9 cellular contexts compared by ENCODE assay signal in the genomic region with DNA sequence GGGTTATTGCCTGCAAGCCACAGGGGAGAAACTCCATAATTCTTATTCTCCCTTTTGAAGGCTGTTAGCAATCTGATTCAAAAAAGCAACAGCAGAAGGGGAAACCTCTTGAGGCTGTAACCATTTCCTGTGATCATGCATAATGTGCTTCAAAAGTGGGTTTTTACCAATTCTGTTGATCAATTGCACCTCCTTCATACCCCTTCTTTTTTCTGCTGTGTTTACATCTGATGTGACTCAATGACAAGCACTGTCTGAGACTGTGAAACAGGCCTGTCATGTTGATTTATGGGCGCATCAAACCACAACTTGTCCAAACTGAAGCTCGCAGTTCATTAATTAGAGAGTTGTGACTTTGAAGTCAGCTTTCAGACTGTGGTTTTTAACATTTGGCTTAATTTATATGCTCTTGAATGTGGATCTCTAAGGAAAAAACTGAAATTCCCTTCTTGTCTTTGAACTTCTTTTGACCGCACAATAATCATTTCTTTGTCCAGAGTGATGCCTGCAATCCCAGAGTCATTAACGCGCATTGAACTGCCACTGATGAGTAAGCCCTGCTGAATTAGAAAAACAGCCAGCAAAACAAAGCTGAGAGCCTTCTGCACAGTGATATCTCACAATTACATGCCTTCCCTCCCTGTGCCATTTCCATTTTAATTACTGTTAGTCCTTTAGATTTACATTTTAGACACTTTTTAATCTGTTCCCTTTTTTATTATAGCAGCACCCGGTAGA.
DNase-seq lines count a peak whose midpoint lies in the region; ATAC-seq and TF ChIP-seq lines count a peak whose summit lies in the region.
"Had no signal": no experiment of that assay in that cellular context is flagged by ENCODE, and none has a peak within 500 bp of the region (broad histone marks: within the 10 kb centered on the region; RNA-seq: fewer than 3 reads in every experiment).

No MANE protein-coding gene starts in this region.

- H3K4me3 ChIP-seq in ectodermal cell (ENCODE audit: insufficient read depth, low read depth, low read length): no peak overlapping the region
- H3K4me3 ChIP-seq in neural progenitor cell: no peak overlapping the region
- H3K4me3 ChIP-seq in thyroid gland (replicated peaks in 1 of 3): no peak overlapping the region

- peak overlapping the region; percentile 91 for H3K27ac Mint-ChIP-seq in neural progenitor cell

- peak overlapping the region; percentile 60 for H3K4me3 Mint-ChIP-seq in neural progenitor cell

- peak overlapping the region; percentile 8 for H3K4me2 ChIP-seq in neural progenitor cell

- peaks cover 3% of the 10 kb centered on the region for H3K36me3 Mint-ChIP-seq in neural progenitor cell

- no peaks in the 10 kb centered on the region for H3K9me3 Mint-ChIP-seq in neural progenitor cell

- WGBS in ectodermal cell, 2 experiments: 49 to 55% methylated on average over 6 of the region's 6 CpGs
- WGBS in thyroid gland, 2 donors: 72 to 81% methylated on average over 6 of the region's 6 CpGs

- intact Hi-C loops in thyroid gland (cut with DNase I): no loop called here

- H3K4me1 ChIP-seq in ectodermal cell (ENCODE audit: control insufficient read depth, insufficient read depth, low read length): peaks cover 44% of the 10 kb centered on the region
- peaks cover 47% of the 10 kb centered on the region for H3K4me1 ChIP-seq in neural progenitor cell
- peaks cover 0 to 29% of the 10 kb centered on the region in 2 donors for H3K4me1 ChIP-seq in thyroid gland

- H3K9ac ChIP-seq in neural progenitor cell: no peak overlapping the region

- no peak overlapping the region for H2AFZ ChIP-seq in neural progenitor cell (replicated peaks)

- H3K79me2 ChIP-seq in neural progenitor cell (ENCODE audit: low read depth): peaks cover 10% of the 10 kb centered on the region

- H3K36me3 ChIP-seq in ectodermal cell (ENCODE audit: control insufficient read depth, insufficient read depth, low read length): peaks cover 3% of the 10 kb centered on the region
- no peaks in the 10 kb centered on the region for H3K36me3 ChIP-seq in neural progenitor cell
- peaks cover 0 to 21% of the 10 kb centered on the region in 2 donors for H3K36me3 ChIP-seq in thyroid gland

- peak; percentile 70 for DNase-seq in Caki2 (ENCODE audit: low read depth)
- DNase-seq in NOMO-1 treated with dmso at 0.1 percent for 144 hours (lab: John Stamatoyannopoulos, UW; ENCODE audit: unreplicated experiment): peak; percentile 52
- DNase-seq in neural progenitor cell (ENCODE audit: low spot score): no peak
- no peak for DNase-seq in T1000 (lab: John Stamatoyannopoulos, UW)
- DNase-seq in thyroid gland: no peak
- DNase-seq in HPDE6-E6E7 (ENCODE audit: extremely low spot score): no peak

- peak overlapping the region; percentile 68 for H3K27ac ChIP-seq in ectodermal cell (ENCODE audit: insufficient read depth, low read depth, low read length, poor library complexity, severe bottlenecking)
- no peak overlapping the region for H3K27ac ChIP-seq in neural progenitor cell
- peak overlapping the region in 1 of 3 donors; percentile 65 for H3K27ac ChIP-seq in thyroid gland

- no peaks in the 10 kb centered on the region for H3K27me3 ChIP-seq in ectodermal cell (ENCODE audit: control insufficient read depth, insufficient read depth, low read length, poor library complexity, severe bottlenecking)
- H3K27me3 ChIP-seq in neural progenitor cell: no peaks in the 10 kb centered on the region
- no peaks in the 10 kb centered on the region for H3K27me3 ChIP-seq in thyroid gland

- H3K27me3 Mint-ChIP-seq in neural progenitor cell (ENCODE audit: insufficient read depth, low read depth): no peaks in the 10 kb centered on the region

- no peak for TF ChIP-seq CTCF in neural progenitor cell (IDR thresholded peaks at IDR 0.05)
- no peak for TF ChIP-seq CTCF in thyroid gland (IDR thresholded peaks at IDR 0.05)

- H3K4me1 Mint-ChIP-seq in neural progenitor cell: peaks cover 92% of the 10 kb centered on the region

- H4K20me1 ChIP-seq in neural progenitor cell (ENCODE audit: low read depth): peaks cover 40% of the 10 kb centered on the region

- peaks cover 21% of the 10 kb centered on the region for H3F3A ChIP-seq in neural progenitor cell (ENCODE audit: low read depth)

- TF ChIP-seq POLR2A in thyroid gland (IDR thresholded peaks at IDR 0.05): no peak

- H3K9me3 ChIP-seq in ectodermal cell (ENCODE audit: control insufficient read depth, low read length) (no peaks in the 10 kb centered on the region), neural progenitor cell (ENCODE audit: low read depth) (no peaks in the 10 kb centered on the region), thyroid gland (no peaks in the 10 kb centered on the region)

- in situ Hi-C loops in Caki2 (cut with HindIII; ENCODE audit: low pct_unique_long_range_greater_than_20kb, low sequenced_read_pairs): no loop called here

- ATAC-seq in HG03196 (IDR thresholded peaks at IDR 0.05; ENCODE audit: unreplicated experiment): no peak
- ATAC-seq: HCT116 had no signal

Comparison
In these comparisons a context has a peak if more than half of its experiments do, and no peak if none do; other contexts are left out.
1. DNase-seq: peak in Caki2 (single experiment) and NOMO-1 treated with dmso at 0.1 percent for 144 hours (single experiment); none in neural progenitor cell (single experiment), T1000 (single experiment), thyroid gland (0 of 2) and HPDE6-E6E7 (single experiment).